In genomic region chr12:108305520-108305919, GRCh38 we compare ENCODE assay signal across 10 cellular contexts. TPM values are rescaled to one million over a fixed set of nuclear protein-coding genes. Genes with fewer than 3 reads are reported as not detected.
DNase-seq lines count a peak whose midpoint lies in the region; ATAC-seq and TF ChIP-seq lines count a peak whose summit lies in the region.
"Had no signal": no experiment of that assay in that cellular context is flagged by ENCODE, and none has a peak within 500 bp of the region (broad histone marks: within the 10 kb centered on the region; RNA-seq: fewer than 3 reads in every experiment).

No MANE protein-coding gene starts in this region.

- no TSS peak for BruUV-seq in mammary epithelial cell (replicated peaks; lab: Mats Ljungman, UMichigan)

- H4K20me1 ChIP-seq in mammary epithelial cell (ENCODE audit: insufficient read depth, low read length) = no peaks in the 10 kb centered on the region

- H3K4me1 Mint-ChIP-seq in activated CD4-positive, alpha-beta T cell treated with anti-CD3 and anti-CD28 coated beads for 36 hours = peaks cover 20% of the 10 kb centered on the region

- H3K79me2 ChIP-seq in mammary epithelial cell (ENCODE audit: insufficient read depth, low read length) = no peaks in the 10 kb centered on the region

- peak overlapping the region; percentile 63 for H3K4me2 ChIP-seq in mammary epithelial cell (ENCODE audit: insufficient read depth, low read depth, low read length)
- H3K4me2 ChIP-seq: A549 had no signal

- no peak overlapping the region for H3K4me3 Mint-ChIP-seq in activated CD4-positive, alpha-beta T cell treated with anti-CD3 and anti-CD28 coated beads for 36 hours

- WGBS in mammary epithelial cell (ENCODE audit: low coverage, missing lambda C conversion rate) = 3% methylated on average over 8 of the region's 9 CpGs
- 60% methylated on average over 9 of the region's 9 CpGs for WGBS in liver
- WGBS in thyroid gland, 2 donors = 41 to 68% methylated on average over 8 to 9 of the region's 9 CpGs

- TF ChIP-seq RAD21 in liver (IDR thresholded peaks at IDR 0.05) = peak in 1 of 2 donors; percentile 9

- no peaks in the 10 kb centered on the region for H3K27me3 ChIP-seq in mammary epithelial cell (ENCODE audit: insufficient read depth, low read length)
- no peaks in the 10 kb centered on the region for H3K27me3 ChIP-seq in liver (ENCODE audit: control insufficient read depth in 4 of 4, insufficient read depth in 4 of 4, low read length in 3 of 4)
- H3K27me3 ChIP-seq in thyroid gland = no peaks in the 10 kb centered on the region

- TF ChIP-seq POLR2A in thyroid gland (IDR thresholded peaks at IDR 0.05) = peak in 1 of 2 donors; percentile 18

- no peaks in the 10 kb centered on the region for H3K36me3 ChIP-seq in mammary epithelial cell (ENCODE audit: insufficient read depth, low read length)
- no peaks in the 10 kb centered on the region for H3K36me3 ChIP-seq in liver (ENCODE audit: control insufficient read depth in 4 of 4, insufficient read depth in 3 of 4, low read depth in 1 of 4, low read length in 3 of 4)
- H3K36me3 ChIP-seq in thyroid gland = no peaks in the 10 kb centered on the region

- peak overlapping the region; percentile 41 for H2AFZ ChIP-seq in mammary epithelial cell (ENCODE audit: low read depth, low read length)

- H3K9ac ChIP-seq in mammary epithelial cell (ENCODE audit: insufficient read depth, low read length) = no peak overlapping the region
- H3K9ac ChIP-seq in liver (ENCODE audit: low read depth in 1 of 2, low read length in 2 of 2) = no peak overlapping the region

- peaks cover 3% of the 10 kb centered on the region for H3K9me3 Mint-ChIP-seq in activated CD4-positive, alpha-beta T cell treated with anti-CD3 and anti-CD28 coated beads for 36 hours (ENCODE audit: low read depth)

- in situ Hi-C loops in mammary epithelial cell (cut with MboI; ENCODE audit: low sequenced_read_pairs in 2 of 2) = no loop called here

- peak; percentile 58 for DNase-seq in activated CD4-positive, alpha-beta T cell treated with anti-CD3 and anti-CD28 coated beads for 36 hours
- no peak for DNase-seq in activated CD4-positive, alpha-beta T cell treated with anti-CD3 and anti-CD28 coated beads for 1 hour
- DNase-seq in mammary epithelial cell (peak; percentile 73), thyroid gland (peak; percentile 48 to 51)

- POLR2A ChIA-PET in activated CD4-positive, alpha-beta T cell treated with anti-CD3 and anti-CD28 coated beads for 36 hours (lab: Charles Lee) = no interaction called here

- dilution Hi-C loops in mammary epithelial cell (cut with HindIII; ENCODE audit: low sequenced_read_pairs) = no loop called here

- peaks cover 7% of the 10 kb centered on the region for H3K27me3 Mint-ChIP-seq in activated CD4-positive, alpha-beta T cell treated with anti-CD3 and anti-CD28 coated beads for 36 hours

- H3K36me3 Mint-ChIP-seq in activated CD4-positive, alpha-beta T cell treated with anti-CD3 and anti-CD28 coated beads for 36 hours (ENCODE audit: low read depth) = no peaks in the 10 kb centered on the region

- H3K4me1 ChIP-seq in mammary epithelial cell (ENCODE audit: insufficient read depth, low read length) (peaks cover 27% of the 10 kb centered on the region), liver (ENCODE audit: control insufficient read depth in 4 of 4, insufficient read depth in 4 of 4, low read length in 3 of 4) (peaks cover 0 to 14% (median 2%) of the 10 kb centered on the region in 4 donors), thyroid gland (peaks cover 23 to 54% of the 10 kb centered on the region in 2 donors)

- no peak for TF ChIP-seq CTCF in mammary epithelial cell (conservative IDR thresholded peaks at IDR 0.05 in 1 of 2, IDR thresholded peaks at IDR 0.05 in 1 of 2; ENCODE audit: extremely low read depth in 1 of 2, insufficient read depth in 1 of 2, low read depth in 1 of 2, low read length in 2 of 2)
- no peak for TF ChIP-seq CTCF in liver (IDR thresholded peaks at IDR 0.05; ENCODE audit: low read depth, low read length, missing input control)
- no peak for TF ChIP-seq CTCF in thyroid gland (IDR thresholded peaks at IDR 0.05)

- CTCF ChIA-PET in activated CD4-positive, alpha-beta T cell treated with anti-CD3 and anti-CD28 coated beads for 36 hours (lab: Charles Lee) = interaction anchor here (0.6 to 1.3 kb wide), 2 partner anchors 11 to 45 kb away, joined by 3 to 4 read pairs; no protein-coding TSS in a partner anchor
- CTCF ChIA-PET in mammary epithelial cell (lab: Charles Lee; ENCODE audit: low non-redundant PET) = interaction anchor here (0.6 to 1.0 kb wide), 2 partner anchors 152 to 1869 kb away, joined by 4 to 11 read pairs; no protein-coding TSS in a partner anchor

- peak; percentile 73 for ATAC-seq in activated CD4-positive, alpha-beta T cell treated with anti-CD3 and anti-CD28 coated beads for 36 hours
- ATAC-seq in GM19455 (IDR thresholded peaks at IDR 0.05; ENCODE audit: unreplicated experiment) (no peak), GM21423 (IDR thresholded peaks at IDR 0.05; ENCODE audit: unreplicated experiment) (no peak), GM21381 (IDR thresholded peaks at IDR 0.05; ENCODE audit: unreplicated experiment) (no peak)

- intact Hi-C loops in activated CD4-positive, alpha-beta T cell treated with anti-CD3 and anti-CD28 coated beads for 36 hours (cut with DNase I, micrococcal nuclease) = no loop called here
- intact Hi-C loops in mammary epithelial cell (cut with micrococcal nuclease) = loop anchor here (10.0 kb wide), 1 partner anchor 189 kb away; no protein-coding TSS in a partner anchor
- intact Hi-C loops in thyroid gland (cut with DNase I) = no loop called here

- H3K4me3 ChIP-seq in mammary epithelial cell (replicated peaks in 1 of 3; ENCODE audit: insufficient read depth in 1 of 3, low read depth in 2 of 3, low read length in 3 of 3) = peak overlapping the region in 1 of 3 experiments; percentile 2
- no peak overlapping the region for H3K4me3 ChIP-seq in liver (ENCODE audit: low read depth in 1 of 3, low read length in 3 of 3)
- H3K4me3 ChIP-seq in thyroid gland (replicated peaks in 1 of 3) = no peak overlapping the region
- H3K4me3 ChIP-seq: A549, SK-N-MC had no signal

- H3K27ac ChIP-seq in mammary epithelial cell (ENCODE audit: insufficient read depth, low read depth, low read length) (no peak overlapping the region), liver (ENCODE audit: low read depth in 1 of 2, low read length in 2 of 2) (peak overlapping the region; percentile 52 to 61), thyroid gland (peak overlapping the region; percentile 61 to 76 (median 68))
- H3K27ac ChIP-seq: A549, SK-N-MC had no signal

- H3K9me3 ChIP-seq in mammary epithelial cell (replicated peaks; ENCODE audit: insufficient read depth, low read length) (no peaks in the 10 kb centered on the region), liver (ENCODE audit: control insufficient read depth in 4 of 4, low read length in 3 of 4) (no peaks in the 10 kb centered on the region), thyroid gland (no peaks in the 10 kb centered on the region)
- H3K9me3 ChIP-seq: A549 had no signal

- no peak overlapping the region for H3K27ac Mint-ChIP-seq in activated CD4-positive, alpha-beta T cell treated with anti-CD3 and anti-CD28 coated beads for 36 hours

TF ChIP-seq in liver, 16 proteins besides CTCF, POLR2A, EP300 and RAD21:
- TF ChIP-seq SP1 (IDR thresholded peaks at IDR 0.05) (no peak), JUND (IDR thresholded peaks at IDR 0.05) (peak in 1 of 2 donors; percentile 24)

RNA-seq across cellular contexts. Expression of gene CMKLR1, which starts 33.6 kb away (rescaled TPM):
- total RNA-seq in activated CD4-positive, alpha-beta T cell treated with anti-CD3 and anti-CD28 coated beads for 36 hours = not detected
- total RNA-seq in mammary epithelial cell = under 1 TPM in 1 of 2 donors, not detected in 1; 0.33 TPM
- not detected for polyA plus RNA-seq in mammary epithelial cell
- not detected for polyA minus RNA-seq in mammary epithelial cell
- 10 to 100 TPM in 1 of 2 donors, 1 to 10 TPM in 1; 7.4 to 13.7 TPM for total RNA-seq in liver
- 1 to 10 TPM in 1 of 2 donors, under 1 TPM in 1; 0.67 to 4.2 TPM for polyA plus RNA-seq in liver
- total RNA-seq in thyroid gland = 10 to 100 TPM in 2 of 4 donors, 1 to 10 TPM in 2; 6.3 to 15.8 (median 12.2) TPM
- polyA plus RNA-seq: A549 had no signal

Comparison
In these comparisons a context has a peak if more than half of its experiments do, and no peak if none do; other contexts are left out.
1. RNA of gene CMKLR1, which starts 33.6 kb away (total RNA-seq): 6.3 to 15.8 TPM in thyroid gland and 7.4 to 13.7 TPM in liver; 0.33 TPM in mammary epithelial cell and not detected in activated CD4-positive, alpha-beta T cell treated with anti-CD3 and anti-CD28 coated beads for 36 hours; every median in the first group is over 4 times any median in the second.